Comparison of ENCODE assay signal across 25 cellular contexts in the genomic region with DNA sequence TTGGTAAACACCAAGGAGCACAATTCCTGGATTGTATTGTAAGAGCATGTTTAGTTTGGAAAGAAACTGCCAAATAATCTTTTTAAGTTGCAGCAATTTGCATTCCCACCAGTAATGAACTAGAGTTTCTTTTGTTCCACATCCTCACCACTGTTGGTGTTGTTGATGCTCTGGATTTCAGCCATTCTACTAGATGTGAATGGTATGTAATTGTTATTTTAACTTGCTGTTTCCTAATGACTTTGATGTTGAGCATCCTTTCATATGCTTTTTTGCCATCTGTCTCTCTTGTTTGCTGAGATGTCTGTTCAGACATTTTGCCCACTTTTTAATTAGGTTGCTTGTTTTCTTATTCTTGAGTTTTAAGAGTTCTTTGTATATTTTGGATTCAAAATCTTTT.
"Had no signal": no experiment of that assay in that cellular context is flagged by ENCODE, and none has a peak within 500 bp of the region (broad histone marks: within the 10 kb centered on the region; RNA-seq: fewer than 3 reads in every experiment).

No MANE protein-coding gene starts in this region.

- H3K4me1 ChIP-seq: ascending aorta, colonic mucosa, esophagus squamous epithelium, gastroesophageal sphincter, heart right ventricle had no signal

- H3K27ac ChIP-seq: ascending aorta, colonic mucosa, epithelial cell of prostate, esophagus squamous epithelium, gastroesophageal sphincter, heart right ventricle had no signal

- ATAC-seq: activated naive CD4-positive, alpha-beta T cell treated with anti-CD3 and anti-CD28 coated beads, Interleukin-2, amount 50 U/mL, for 72 hours; activated T-cell treated with anti-CD3 and anti-CD28 coated beads, Interleukin-2, amount 50 U/mL, for 72 hours; gastroesophageal sphincter; heart right ventricle had no signal

- H3K27me3 ChIP-seq: ascending aorta, colonic mucosa, esophagus squamous epithelium, gastroesophageal sphincter, heart right ventricle had no signal

- H3K9me3 Mint-ChIP-seq: activated CD4-positive, alpha-beta memory T cell treated with anti-CD3 and anti-CD28 coated beads, Interleukin-2, amount 10 ng/mL, durations not matched to agents 7 days and 5 days had no signal

- H3K4me1 Mint-ChIP-seq: activated CD4-positive, alpha-beta memory T cell treated with anti-CD3 and anti-CD28 coated beads, Interleukin-2, amount 10 ng/mL, durations not matched to agents 7 days and 5 days; activated CD4-positive, alpha-beta T cell treated with anti-CD3 and anti-CD28 coated beads, Interleukin-2, amount 10 ng/mL, durations not matched to agents 7 days and 5 days; activated naive CD4-positive, alpha-beta T cell treated with anti-CD3 and anti-CD28 coated beads, Interleukin-2, amount 10 ng/mL, durations not matched to agents 7 days and 5 days; activated naive CD8-positive, alpha-beta T cell treated with anti-CD3 and anti-CD28 coated beads, Interleukin-2, amount 10 ng/mL, durations not matched to agents 7 days and 5 days had no signal

- H3K27ac Mint-ChIP-seq: activated CD4-positive, alpha-beta memory T cell treated with anti-CD3 and anti-CD28 coated beads, Interleukin-2, amount 10 ng/mL, durations not matched to agents 7 days and 5 days; activated CD4-positive, alpha-beta T cell treated with anti-CD3 and anti-CD28 coated beads, Interleukin-2, amount 10 ng/mL, durations not matched to agents 7 days and 5 days; activated naive CD4-positive, alpha-beta T cell treated with anti-CD3 and anti-CD28 coated beads, Interleukin-2, amount 10 ng/mL, durations not matched to agents 7 days and 5 days; activated naive CD4-positive, alpha-beta T cell treated with anti-CD3 and anti-CD28 coated beads, Interleukin-2, amount 50 U/mL, for 72 hours; activated naive CD8-positive, alpha-beta T cell treated with anti-CD3 and anti-CD28 coated beads, Interleukin-2, amount 10 ng/mL, durations not matched to agents 7 days and 5 days; activated T-cell treated with anti-CD3 and anti-CD28 coated beads, Interleukin-2, amount 50 U/mL, for 24 hours; activated T-cell treated with anti-CD3 and anti-CD28 coated beads, Interleukin-2, amount 50 U/mL, for 72 hours had no signal

- H3K4me3 Mint-ChIP-seq: activated CD4-positive, alpha-beta memory T cell treated with anti-CD3 and anti-CD28 coated beads, Interleukin-2, amount 10 ng/mL, durations not matched to agents 7 days and 5 days; activated CD4-positive, alpha-beta T cell treated with anti-CD3 and anti-CD28 coated beads, Interleukin-2, amount 10 ng/mL, durations not matched to agents 7 days and 5 days; activated naive CD4-positive, alpha-beta T cell treated with anti-CD3 and anti-CD28 coated beads, Interleukin-2, amount 10 ng/mL, durations not matched to agents 7 days and 5 days; activated naive CD8-positive, alpha-beta T cell treated with anti-CD3 and anti-CD28 coated beads, Interleukin-2, amount 10 ng/mL, durations not matched to agents 7 days and 5 days; activated T-cell treated with anti-CD3 and anti-CD28 coated beads, Interleukin-2, amount 50 U/mL, for 24 hours; activated T-cell treated with anti-CD3 and anti-CD28 coated beads, Interleukin-2, amount 50 U/mL, for 72 hours had no signal

- H3K27me3 Mint-ChIP-seq: activated CD4-positive, alpha-beta memory T cell treated with anti-CD3 and anti-CD28 coated beads, Interleukin-2, amount 10 ng/mL, durations not matched to agents 7 days and 5 days; activated CD4-positive, alpha-beta T cell treated with anti-CD3 and anti-CD28 coated beads, Interleukin-2, amount 10 ng/mL, durations not matched to agents 7 days and 5 days; activated naive CD4-positive, alpha-beta T cell treated with anti-CD3 and anti-CD28 coated beads, Interleukin-2, amount 10 ng/mL, durations not matched to agents 7 days and 5 days; activated naive CD8-positive, alpha-beta T cell treated with anti-CD3 and anti-CD28 coated beads, Interleukin-2, amount 10 ng/mL, durations not matched to agents 7 days and 5 days; activated T-cell treated with anti-CD3 and anti-CD28 coated beads, Interleukin-2, amount 50 U/mL, for 24 hours had no signal

- DNase-seq: activated CD4-positive, alpha-beta memory T cell treated with anti-CD3 and anti-CD28 coated beads, Interleukin-2, amount 10 ng/mL, durations not matched to agents 7 days and 5 days; activated CD4-positive, alpha-beta T cell treated with anti-CD3 and anti-CD28 coated beads for 1 hour; activated CD4-positive, alpha-beta T cell treated with anti-CD3 and anti-CD28 coated beads for 4 hours; activated CD4-positive, alpha-beta T cell treated with anti-CD3 and anti-CD28 coated beads, Interleukin-2, amount 10 ng/mL, durations not matched to agents 7 days and 5 days; activated CD4-positive, alpha-beta T cell treated with anti-CD3 and anti-CD28 coated beads, Interleukin-2, amount 50 U/mL, for 4 hours; activated CD8-positive, alpha-beta memory T cell treated with anti-CD3 and anti-CD28 coated beads, Interleukin-2, amount 50 U/mL, for 48 hours; activated gamma-delta T cell; activated naive CD4-positive, alpha-beta T cell; activated naive CD4-positive, alpha-beta T cell treated with anti-CD3 and anti-CD28 coated beads, Interleukin-2, amount 10 ng/mL, durations not matched to agents 7 days and 5 days; activated naive CD8-positive, alpha-beta T cell treated with anti-CD3 and anti-CD28 coated beads, Interleukin-2, amount 10 ng/mL, durations not matched to agents 7 days and 5 days; activated T-cell treated with anti-CD3 and anti-CD28 coated beads for 4 hours; activated T-cell treated with anti-CD3 and anti-CD28 coated beads, Interleukin-2, amount 50 U/mL, for 24 hours; activated T-cell treated with anti-CD3 and anti-CD28 coated beads, Interleukin-2, amount 50 U/mL, for 72 hours; caudate nucleus; cerebellar nuclear complex; colonic mucosa; effector CD8-positive, alpha-beta T cell; esophagus squamous epithelium; foreskin melanocyte; heart right ventricle; T-helper 2 cell had no signal

- H3K36me3 Mint-ChIP-seq: activated naive CD4-positive, alpha-beta T cell treated with anti-CD3 and anti-CD28 coated beads, Interleukin-2, amount 10 ng/mL, durations not matched to agents 7 days and 5 days; activated naive CD4-positive, alpha-beta T cell treated with anti-CD3 and anti-CD28 coated beads, Interleukin-2, amount 50 U/mL, for 72 hours; activated naive CD8-positive, alpha-beta T cell treated with anti-CD3 and anti-CD28 coated beads, Interleukin-2, amount 10 ng/mL, durations not matched to agents 7 days and 5 days had no signal

- H3K36me3 ChIP-seq: ascending aorta, colonic mucosa, esophagus squamous epithelium, gastroesophageal sphincter, heart right ventricle had no signal

- H3K4me3 ChIP-seq: ascending aorta, colonic mucosa, esophagus squamous epithelium, gastroesophageal sphincter, heart right ventricle had no signal
